ENCODE assay signal across 1 cellular context in the genomic region with DNA sequence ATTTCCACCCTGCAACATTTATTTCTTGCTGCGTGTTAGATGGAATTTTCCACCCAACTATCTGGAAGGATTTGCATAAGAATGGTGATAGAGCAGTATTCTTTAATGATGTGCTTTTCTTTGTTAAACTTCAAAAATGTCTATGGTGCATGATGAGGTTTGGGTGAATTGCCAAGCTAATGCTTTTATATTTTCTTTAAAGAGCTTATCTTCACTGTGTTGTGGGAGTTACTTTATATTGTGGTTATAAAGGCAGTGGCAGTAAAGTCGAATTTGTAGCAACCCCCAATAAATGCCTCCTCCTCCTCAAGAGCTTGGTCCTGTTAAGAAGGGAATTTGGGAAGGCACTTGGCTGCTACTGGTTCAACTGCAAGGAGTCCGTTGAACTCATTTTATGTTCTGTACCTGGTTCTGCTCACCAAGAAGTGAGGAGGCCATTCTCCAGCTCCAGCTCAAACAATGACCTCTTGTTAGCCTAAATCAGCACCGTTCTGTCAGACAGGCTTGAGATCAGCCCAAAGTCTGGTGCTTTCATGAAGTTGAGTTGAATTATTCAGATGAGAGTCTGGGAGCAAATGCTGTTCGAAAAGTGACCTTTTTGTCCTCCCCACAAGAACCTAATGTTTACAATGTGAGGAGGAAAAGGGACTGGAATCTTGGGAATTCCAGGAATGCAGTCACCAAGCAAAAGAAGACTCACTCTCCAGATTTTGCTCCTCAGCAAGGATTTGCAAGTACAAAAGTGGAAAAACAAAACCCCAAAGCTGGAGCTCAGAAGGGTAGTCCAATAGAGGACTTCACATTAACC.
TF ChIP-seq lines count a peak whose summit lies in the region.

No MANE protein-coding gene starts in this region.

TF ChIP-seq in HCT116, 20 proteins besides CTCF, POLR2A, EP300 and RAD21 (continued from another document):
- TF ChIP-seq REST (IDR thresholded peaks at IDR 0.05; ENCODE audit: low read depth) (no peak), EZH2 (IDR thresholded peaks at IDR 0.05) (no peak), ZBTB33 (IDR thresholded peaks at IDR 0.05; ENCODE audit: extremely low read depth, insufficient replicate concordance, low read length) (no peak), SIN3A (IDR thresholded peaks at IDR 0.05; ENCODE audit: low read depth) (no peak), ZNF274 (IDR thresholded peaks at IDR 0.05; ENCODE audit: low read depth, low read length) (no peak), JUND (IDR thresholded peaks at IDR 0.05) (no peak), POLR2AphosphoS5 (IDR thresholded peaks at IDR 0.05; ENCODE audit: low read depth, low read length) (no peak), EGR1 (IDR thresholded peaks at IDR 0.05; ENCODE audit: low read depth) (no peak), CBX3 (IDR thresholded peaks at IDR 0.05; ENCODE audit: low read depth) (no peak), ELF1 (IDR thresholded peaks at IDR 0.05; ENCODE audit: borderline replicate concordance, low read depth) (no peak), ZFX (IDR thresholded peaks at IDR 0.05) (no peak)
TF ChIP-seq in HCT116: peak in this region for 0.
